In genomic region chr7:103735377-103735776, GRCh38 we compare ENCODE assay signal across 18 cellular contexts.
DNase-seq lines count a peak whose midpoint lies in the region; ATAC-seq, FAIRE-seq and TF ChIP-seq lines count a peak whose summit lies in the region.
"Had no signal": no experiment of that assay in that cellular context is flagged by ENCODE, and none has a peak within 500 bp of the region (broad histone marks: within the 10 kb centered on the region; RNA-seq: fewer than 3 reads in every experiment).

No MANE protein-coding gene starts in this region.

- H3K9me3 ChIP-seq in mesenchymal stem cell (ENCODE audit: control insufficient read depth, low read length) = no peaks in the 10 kb centered on the region
- H3K9me3 ChIP-seq in transverse colon = no peaks in the 10 kb centered on the region
- H3K9me3 ChIP-seq: lower lobe of right lung, vagina had no signal

- H3K14ac ChIP-seq in mesenchymal stem cell (ENCODE audit: low read length in 2 of 2) = no peak overlapping the region

- no peaks in the 10 kb centered on the region for H3K79me1 ChIP-seq in mesenchymal stem cell (replicated peaks; ENCODE audit: low read length, poor library complexity, severe bottlenecking)

- intact Hi-C loops in transverse colon (cut with DNase I; ENCODE audit: low total_unique reads) = no loop called here

- DNase-seq in EH (ENCODE audit: low read depth) (peak; percentile 59), NCI-H226 (peak; percentile 80), bronchial epithelial cell (ENCODE audit: low read depth) (peak; percentile 90), mesenchymal stem cell (no peak), transverse colon (no peak), H7 (no peak)
- DNase-seq: activated CD8-positive, alpha-beta T cell treated with anti-CD3 and anti-CD28 coated beads, Interleukin-2, amount 10 ng/mL, durations not matched to agents 7 days and 5 days; activated effector memory CD4-positive, alpha-beta T cell treated with Interleukin-2 at 50 U/mL for 16 hours; hippocampal formation; lower lobe of right lung; MM.1S; stimulated activated naive CD8-positive, alpha-beta T cell treated with anti-CD3 and anti-CD28 coated beads, Interleukin-15, amount 100 ng/mL, for 72 hours had no signal

- H2BK15ac ChIP-seq in mesenchymal stem cell (ENCODE audit: low read depth, poor library complexity, severe bottlenecking) = no peak overlapping the region

- no peak overlapping the region for H3K23ac ChIP-seq in mesenchymal stem cell (ENCODE audit: low read length in 2 of 2)

- H4K91ac ChIP-seq in mesenchymal stem cell (ENCODE audit: low read length) = no peak overlapping the region

- no peaks in the 10 kb centered on the region for H3K27me3 ChIP-seq in bronchial epithelial cell (ENCODE audit: control insufficient read depth, insufficient read depth, low read length)
- H3K27me3 ChIP-seq in mesenchymal stem cell (ENCODE audit: control insufficient read depth in 1 of 2, insufficient read depth in 1 of 2, low read length in 2 of 2) = no peaks in the 10 kb centered on the region
- H3K27me3 ChIP-seq in transverse colon = no peaks in the 10 kb centered on the region
- no peaks in the 10 kb centered on the region for H3K27me3 ChIP-seq in H7 (ENCODE audit: control insufficient read depth, insufficient read depth, low read length)
- H3K27me3 ChIP-seq: cardiac muscle cell, SJSA1, vagina had no signal

- no peak overlapping the region for H2BK120ac ChIP-seq in mesenchymal stem cell (ENCODE audit: low read depth, low read length)

- ATAC-seq in HG03565 (IDR thresholded peaks at IDR 0.05; ENCODE audit: unreplicated experiment) (no peak), GM18907 (IDR thresholded peaks at IDR 0.05; ENCODE audit: unreplicated experiment) (no peak)
- ATAC-seq: activated CD8-positive, alpha-beta T cell treated with anti-CD3 and anti-CD28 coated beads, Interleukin-2, amount 10 ng/mL, durations not matched to agents 7 days and 5 days; lower lobe of right lung; stimulated activated naive CD8-positive, alpha-beta T cell treated with anti-CD3 and anti-CD28 coated beads, Interleukin-15, amount 100 ng/mL, for 72 hours had no signal

- TF ChIP-seq CTCF in bronchial epithelial cell (IDR thresholded peaks at IDR 0.05; ENCODE audit: insufficient read depth, low read length, severe bottlenecking) (no peak), transverse colon (IDR thresholded peaks at IDR 0.05) (no peak)

- in situ Hi-C loops in transverse colon (cut with MboI; ENCODE audit: low pct_ligation_motif_present in 1 of 4, low pct_unique_long_range_greater_than_20kb in 1 of 4, low sequenced_read_pairs in 3 of 4) = no loop called here

- no peak overlapping the region for H3K4ac ChIP-seq in mesenchymal stem cell (ENCODE audit: low read depth in 1 of 2, low read length in 2 of 2)

- H2BK5ac ChIP-seq in mesenchymal stem cell (ENCODE audit: low read depth, low read length, poor library complexity, severe bottlenecking) = no peak overlapping the region

- H3K27ac ChIP-seq in mesenchymal stem cell (ENCODE audit: low read length, poor library complexity, severe bottlenecking) (no peak overlapping the region), transverse colon (no peak overlapping the region)
- H3K27ac ChIP-seq: cardiac muscle cell, lower lobe of right lung, SJSA1, vagina had no signal

- FAIRE-seq in bronchial epithelial cell (lab: Jason Lieb, UNC) = no peak
- FAIRE-seq: H1 had no signal

- H2BK12ac ChIP-seq in mesenchymal stem cell (ENCODE audit: low read length in 2 of 2) = no peak overlapping the region

- no peak overlapping the region for H2AFZ ChIP-seq in mesenchymal stem cell (ENCODE audit: low read depth, low read length)

- H3K36me3 ChIP-seq in bronchial epithelial cell (ENCODE audit: control insufficient read depth, insufficient read depth, low read length) = no peaks in the 10 kb centered on the region
- H3K36me3 ChIP-seq in mesenchymal stem cell (ENCODE audit: control insufficient read depth in 1 of 2, insufficient read depth in 2 of 2, low read depth in 1 of 2, low read length in 2 of 2) = no peaks in the 10 kb centered on the region
- no peaks in the 10 kb centered on the region for H3K36me3 ChIP-seq in transverse colon
- H3K36me3 ChIP-seq in H7 (replicated peaks; ENCODE audit: control insufficient read depth, insufficient read depth, low read length) = no peaks in the 10 kb centered on the region
- H3K36me3 ChIP-seq: cardiac muscle cell, lower lobe of right lung, SJSA1, vagina had no signal

- no peak overlapping the region for H2AK5ac ChIP-seq in mesenchymal stem cell (ENCODE audit: low read length, severe bottlenecking)

- TF ChIP-seq POLR2A in transverse colon (IDR thresholded peaks at IDR 0.05) = no peak

- peak overlapping the region; percentile 16 for H3K4me2 ChIP-seq in mesenchymal stem cell (ENCODE audit: low read length, poor library complexity, severe bottlenecking)

- H4K8ac ChIP-seq in mesenchymal stem cell (ENCODE audit: low read length) = no peak overlapping the region

- 60% methylated on average over 1 of the region's 1 CpG for WGBS in mesenchymal stem cell
- 38 to 58% methylated on average over 1 of the region's 1 CpG for WGBS in transverse colon (ENCODE audit: low coverage in 1 of 2), 2 donors

- H3K9ac ChIP-seq in mesenchymal stem cell (ENCODE audit: low read length) = no peak overlapping the region

- no peak overlapping the region for H3K18ac ChIP-seq in mesenchymal stem cell (ENCODE audit: low read depth in 1 of 2, low read length in 2 of 2)

- no peak for TF ChIP-seq EP300 in transverse colon (IDR thresholded peaks at IDR 0.05; ENCODE audit: low read depth)

- H3K4me3 ChIP-seq in bronchial epithelial cell (ENCODE audit: low read depth, low read length) (no peak overlapping the region), mesenchymal stem cell (ENCODE audit: insufficient read depth in 1 of 2, low read depth in 1 of 2, low read length in 2 of 2) (no peak overlapping the region), transverse colon (no peak overlapping the region), H7 (ENCODE audit: insufficient read depth, low read depth, low read length) (no peak overlapping the region)
- H3K4me3 ChIP-seq: cardiac muscle cell, lower lobe of right lung, SJSA1, vagina had no signal

- H3K4me1 ChIP-seq in mesenchymal stem cell (ENCODE audit: control insufficient read depth, insufficient read depth, low read depth, low read length) = peaks cover 2% of the 10 kb centered on the region
- no peaks in the 10 kb centered on the region for H3K4me1 ChIP-seq in transverse colon
- H3K4me1 ChIP-seq: lower lobe of right lung, SJSA1, vagina had no signal

Comparison
In these comparisons a context has a peak if more than half of its experiments do, and no peak if none do; other contexts are left out.
1. DNase-seq: peak in EH (single experiment), NCI-H226 (single experiment) and bronchial epithelial cell (single experiment); none in mesenchymal stem cell (single experiment), transverse colon (single experiment) and H7 (single experiment).